3 cellular contexts compared by ENCODE assay signal in the genomic region with DNA sequence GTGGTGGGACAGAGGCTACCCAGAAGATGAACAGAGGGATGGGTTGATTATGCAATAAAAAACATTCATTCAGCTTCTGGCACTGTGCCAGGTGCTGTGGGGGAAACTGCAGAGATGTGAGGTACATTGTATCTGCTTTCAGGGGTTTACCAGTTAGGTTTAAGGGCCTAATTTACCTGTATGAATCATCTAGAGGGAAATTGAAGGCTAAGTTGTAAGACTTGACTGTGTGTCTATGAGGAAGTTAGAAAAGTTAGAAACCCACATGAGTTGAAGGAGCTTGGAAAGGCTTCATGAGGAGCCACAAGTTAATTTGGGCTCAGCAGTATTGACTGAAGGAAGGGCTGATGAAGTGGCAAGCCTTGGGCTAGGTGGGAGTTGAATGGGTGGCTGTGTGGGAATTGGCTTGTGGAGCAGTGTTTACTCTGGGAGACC.
TF ChIP-seq lines count a peak whose summit lies in the region.

No MANE protein-coding gene starts in this region.

TF ChIP-seq in SK-N-SH, 30 proteins besides CTCF, POLR2A, EP300 and RAD21:
- TF ChIP-seq, protein P1, sequence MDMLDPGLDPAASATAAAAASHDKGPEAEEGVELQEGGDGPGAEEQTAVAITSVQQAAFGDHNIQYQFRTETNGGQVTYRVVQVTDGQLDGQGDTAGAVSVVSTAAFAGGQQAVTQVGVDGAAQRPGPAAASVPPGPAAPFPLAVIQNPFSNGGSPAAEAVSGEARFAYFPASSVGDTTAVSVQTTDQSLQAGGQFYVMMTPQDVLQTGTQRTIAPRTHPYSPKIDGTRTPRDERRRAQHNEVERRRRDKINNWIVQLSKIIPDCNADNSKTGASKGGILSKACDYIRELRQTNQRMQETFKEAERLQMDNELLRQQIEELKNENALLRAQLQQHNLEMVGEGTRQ (IDR thresholded peaks at IDR 0.05; ENCODE audit: borderline replicate concordance, low read depth, low read length) = no peak
- no peak for TF ChIP-seq RXRA (IDR thresholded peaks at IDR 0.05; ENCODE audit: borderline replicate concordance, low read depth)
- no peak for TF ChIP-seq JUND (IDR thresholded peaks at IDR 0.05)
- TF ChIP-seq RFX5 (IDR thresholded peaks at IDR 0.05; ENCODE audit: low read length) = no peak
- peak; percentile 56 for TF ChIP-seq NFIC (IDR thresholded peaks at IDR 0.05; ENCODE audit: borderline replicate concordance)
- TF ChIP-seq, protein P2, sequence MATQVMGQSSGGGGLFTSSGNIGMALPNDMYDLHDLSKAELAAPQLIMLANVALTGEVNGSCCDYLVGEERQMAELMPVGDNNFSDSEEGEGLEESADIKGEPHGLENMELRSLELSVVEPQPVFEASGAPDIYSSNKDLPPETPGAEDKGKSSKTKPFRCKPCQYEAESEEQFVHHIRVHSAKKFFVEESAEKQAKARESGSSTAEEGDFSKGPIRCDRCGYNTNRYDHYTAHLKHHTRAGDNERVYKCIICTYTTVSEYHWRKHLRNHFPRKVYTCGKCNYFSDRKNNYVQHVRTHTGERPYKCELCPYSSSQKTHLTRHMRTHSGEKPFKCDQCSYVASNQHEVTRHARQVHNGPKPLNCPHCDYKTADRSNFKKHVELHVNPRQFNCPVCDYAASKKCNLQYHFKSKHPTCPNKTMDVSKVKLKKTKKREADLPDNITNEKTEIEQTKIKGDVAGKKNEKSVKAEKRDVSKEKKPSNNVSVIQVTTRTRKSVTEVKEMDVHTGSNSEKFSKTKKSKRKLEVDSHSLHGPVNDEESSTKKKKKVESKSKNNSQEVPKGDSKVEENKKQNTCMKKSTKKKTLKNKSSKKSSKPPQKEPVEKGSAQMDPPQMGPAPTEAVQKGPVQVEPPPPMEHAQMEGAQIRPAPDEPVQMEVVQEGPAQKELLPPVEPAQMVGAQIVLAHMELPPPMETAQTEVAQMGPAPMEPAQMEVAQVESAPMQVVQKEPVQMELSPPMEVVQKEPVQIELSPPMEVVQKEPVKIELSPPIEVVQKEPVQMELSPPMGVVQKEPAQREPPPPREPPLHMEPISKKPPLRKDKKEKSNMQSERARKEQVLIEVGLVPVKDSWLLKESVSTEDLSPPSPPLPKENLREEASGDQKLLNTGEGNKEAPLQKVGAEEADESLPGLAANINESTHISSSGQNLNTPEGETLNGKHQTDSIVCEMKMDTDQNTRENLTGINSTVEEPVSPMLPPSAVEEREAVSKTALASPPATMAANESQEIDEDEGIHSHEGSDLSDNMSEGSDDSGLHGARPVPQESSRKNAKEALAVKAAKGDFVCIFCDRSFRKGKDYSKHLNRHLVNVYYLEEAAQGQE (IDR thresholded peaks at IDR 0.05; ENCODE audit: low read depth, low read length) = no peak
- TF ChIP-seq, protein P3, sequence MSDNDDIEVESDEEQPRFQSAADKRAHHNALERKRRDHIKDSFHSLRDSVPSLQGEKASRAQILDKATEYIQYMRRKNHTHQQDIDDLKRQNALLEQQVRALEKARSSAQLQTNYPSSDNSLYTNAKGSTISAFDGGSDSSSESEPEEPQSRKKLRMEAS (IDR thresholded peaks at IDR 0.05; ENCODE audit: low read depth) = no peak
TF ChIP-seq in SK-N-SH: peak in this region for 1.

TF ChIP-seq in SK-N-SH treated with all-trans-retinoic acid at 6 μM for 48 hours, 23 proteins besides CTCF, POLR2A, EP300 and RAD21 (continued from another document):
- TF ChIP-seq TCF4 (CRISPR knock-in tag; IDR thresholded peaks at IDR 0.05; ENCODE audit: borderline replicate concordance) (no peak), GLIS3 (CRISPR knock-in tag; IDR thresholded peaks at IDR 0.05) (no peak), ZFP30 (CRISPR knock-in tag; IDR thresholded peaks at IDR 0.05) (no peak), ZNF565 (CRISPR knock-in tag; conservative IDR thresholded peaks at IDR 0.05; ENCODE audit: low read depth) (no peak), BACH2 (CRISPR knock-in tag; IDR thresholded peaks at IDR 0.05; ENCODE audit: borderline replicate concordance) (no peak), ZFP3 (CRISPR knock-in tag; IDR thresholded peaks at IDR 0.05) (no peak), TOX (CRISPR knock-in tag; IDR thresholded peaks at IDR 0.05; ENCODE audit: borderline replicate concordance) (no peak), RARB (CRISPR knock-in tag; IDR thresholded peaks at IDR 0.05) (no peak), ESRRG (CRISPR knock-in tag; IDR thresholded peaks at IDR 0.05) (no peak), SNAI2 (CRISPR knock-in tag; IDR thresholded peaks at IDR 0.05) (no peak), ZNF8 (CRISPR knock-in tag; IDR thresholded peaks at IDR 0.05) (no peak), PPARA (CRISPR knock-in tag; IDR thresholded peaks at IDR 0.05; ENCODE audit: borderline replicate concordance) (no peak)
- TF ChIP-seq, protein P4, sequence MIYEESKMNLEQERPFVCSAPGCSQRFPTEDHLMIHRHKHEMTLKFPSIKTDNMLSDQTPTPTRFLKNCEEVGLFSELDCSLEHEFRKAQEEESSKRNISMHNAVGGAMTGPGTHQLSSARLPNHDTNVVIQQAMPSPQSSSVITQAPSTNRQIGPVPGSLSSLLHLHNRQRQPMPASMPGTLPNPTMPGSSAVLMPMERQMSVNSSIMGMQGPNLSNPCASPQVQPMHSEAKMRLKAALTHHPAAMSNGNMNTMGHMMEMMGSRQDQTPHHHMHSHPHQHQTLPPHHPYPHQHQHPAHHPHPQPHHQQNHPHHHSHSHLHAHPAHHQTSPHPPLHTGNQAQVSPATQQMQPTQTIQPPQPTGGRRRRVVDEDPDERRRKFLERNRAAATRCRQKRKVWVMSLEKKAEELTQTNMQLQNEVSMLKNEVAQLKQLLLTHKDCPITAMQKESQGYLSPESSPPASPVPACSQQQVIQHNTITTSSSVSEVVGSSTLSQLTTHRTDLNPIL (CRISPR knock-in tag; IDR thresholded peaks at IDR 0.05; ENCODE audit: low read depth) = no peak
- TF ChIP-seq, protein P5, sequence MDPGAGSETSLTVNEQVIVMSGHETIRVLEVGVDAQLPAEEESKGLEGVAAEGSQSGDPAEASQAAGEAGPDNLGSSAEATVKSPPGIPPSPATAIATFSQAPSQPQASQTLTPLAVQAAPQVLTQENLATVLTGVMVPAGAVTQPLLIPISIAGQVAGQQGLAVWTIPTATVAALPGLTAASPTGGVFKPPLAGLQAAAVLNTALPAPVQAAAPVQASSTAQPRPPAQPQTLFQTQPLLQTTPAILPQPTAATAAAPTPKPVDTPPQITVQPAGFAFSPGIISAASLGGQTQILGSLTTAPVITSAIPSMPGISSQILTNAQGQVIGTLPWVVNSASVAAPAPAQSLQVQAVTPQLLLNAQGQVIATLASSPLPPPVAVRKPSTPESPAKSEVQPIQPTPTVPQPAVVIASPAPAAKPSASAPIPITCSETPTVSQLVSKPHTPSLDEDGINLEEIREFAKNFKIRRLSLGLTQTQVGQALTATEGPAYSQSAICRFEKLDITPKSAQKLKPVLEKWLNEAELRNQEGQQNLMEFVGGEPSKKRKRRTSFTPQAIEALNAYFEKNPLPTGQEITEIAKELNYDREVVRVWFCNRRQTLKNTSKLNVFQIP (CRISPR knock-in tag; IDR thresholded peaks at IDR 0.05; ENCODE audit: borderline replicate concordance, low read depth) = no peak
- TF ChIP-seq, protein P6, sequence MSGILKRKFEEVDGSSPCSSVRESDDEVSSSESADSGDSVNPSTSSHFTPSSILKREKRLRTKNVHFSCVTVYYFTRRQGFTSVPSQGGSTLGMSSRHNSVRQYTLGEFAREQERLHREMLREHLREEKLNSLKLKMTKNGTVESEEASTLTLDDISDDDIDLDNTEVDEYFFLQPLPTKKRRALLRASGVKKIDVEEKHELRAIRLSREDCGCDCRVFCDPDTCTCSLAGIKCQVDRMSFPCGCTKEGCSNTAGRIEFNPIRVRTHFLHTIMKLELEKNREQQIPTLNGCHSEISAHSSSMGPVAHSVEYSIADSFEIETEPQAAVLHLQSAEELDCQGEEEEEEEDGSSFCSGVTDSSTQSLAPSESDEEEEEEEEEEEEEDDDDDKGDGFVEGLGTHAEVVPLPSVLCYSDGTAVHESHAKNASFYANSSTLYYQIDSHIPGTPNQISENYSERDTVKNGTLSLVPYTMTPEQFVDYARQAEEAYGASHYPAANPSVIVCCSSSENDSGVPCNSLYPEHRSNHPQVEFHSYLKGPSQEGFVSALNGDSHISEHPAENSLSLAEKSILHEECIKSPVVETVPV (CRISPR knock-in tag; IDR thresholded peaks at IDR 0.05) = no peak
TF ChIP-seq in SK-N-SH treated with all-trans-retinoic acid at 6 μM for 48 hours: peak in this region for 0.

TF ChIP-seq in GM12878, 131 proteins besides CTCF, POLR2A, EP300 and RAD21 (continues in another document):
- TF ChIP-seq, protein P7, sequence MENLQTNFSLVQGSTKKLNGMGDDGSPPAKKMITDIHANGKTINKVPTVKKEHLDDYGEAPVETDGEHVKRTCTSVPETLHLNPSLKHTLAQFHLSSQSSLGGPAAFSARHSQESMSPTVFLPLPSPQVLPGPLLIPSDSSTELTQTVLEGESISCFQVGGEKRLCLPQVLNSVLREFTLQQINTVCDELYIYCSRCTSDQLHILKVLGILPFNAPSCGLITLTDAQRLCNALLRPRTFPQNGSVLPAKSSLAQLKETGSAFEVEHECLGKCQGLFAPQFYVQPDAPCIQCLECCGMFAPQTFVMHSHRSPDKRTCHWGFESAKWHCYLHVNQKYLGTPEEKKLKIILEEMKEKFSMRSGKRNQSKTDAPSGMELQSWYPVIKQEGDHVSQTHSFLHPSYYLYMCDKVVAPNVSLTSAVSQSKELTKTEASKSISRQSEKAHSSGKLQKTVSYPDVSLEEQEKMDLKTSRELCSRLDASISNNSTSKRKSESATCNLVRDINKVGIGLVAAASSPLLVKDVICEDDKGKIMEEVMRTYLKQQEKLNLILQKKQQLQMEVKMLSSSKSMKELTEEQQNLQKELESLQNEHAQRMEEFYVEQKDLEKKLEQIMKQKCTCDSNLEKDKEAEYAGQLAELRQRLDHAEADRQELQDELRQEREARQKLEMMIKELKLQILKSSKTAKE (IDR thresholded peaks at IDR 0.05; ENCODE audit: low read depth, poor library complexity, severe bottlenecking) = peak; percentile 97
- peak; percentile 49; the same call in 1 of the 2 replicates for TF ChIP-seq CREM (IDR thresholded peaks at IDR 0.05; ENCODE audit: low read depth)
- 0 out of 2 replicates have a peak, but pooled peaks have one; percentile 29 for TF ChIP-seq HDGF (IDR thresholded peaks at IDR 0.05)
- TF ChIP-seq BCL11A (IDR thresholded peaks at IDR 0.05; ENCODE audit: low read depth, low read length) = peak; percentile 45; the same call in 1 of the 2 replicates
- no peak for TF ChIP-seq HCFC1 (IDR thresholded peaks at IDR 0.05; ENCODE audit: low read length)
- TF ChIP-seq POLR2AphosphoS5 (IDR thresholded peaks at IDR 0.05; ENCODE audit: low read length) = peak; percentile 48; the same call in 1 of the 2 replicates
- peak; percentile 82 for TF ChIP-seq NFIC (IDR thresholded peaks at IDR 0.05; ENCODE audit: low read depth, low read length)
- 0 out of 2 replicates have a peak, but pooled peaks have one; percentile 73 for TF ChIP-seq EED (IDR thresholded peaks at IDR 0.05; ENCODE audit: low read depth)
- TF ChIP-seq MYB (IDR thresholded peaks at IDR 0.05; ENCODE audit: borderline replicate concordance, low read depth, low read length) = no peak
- TF ChIP-seq, protein P8, sequence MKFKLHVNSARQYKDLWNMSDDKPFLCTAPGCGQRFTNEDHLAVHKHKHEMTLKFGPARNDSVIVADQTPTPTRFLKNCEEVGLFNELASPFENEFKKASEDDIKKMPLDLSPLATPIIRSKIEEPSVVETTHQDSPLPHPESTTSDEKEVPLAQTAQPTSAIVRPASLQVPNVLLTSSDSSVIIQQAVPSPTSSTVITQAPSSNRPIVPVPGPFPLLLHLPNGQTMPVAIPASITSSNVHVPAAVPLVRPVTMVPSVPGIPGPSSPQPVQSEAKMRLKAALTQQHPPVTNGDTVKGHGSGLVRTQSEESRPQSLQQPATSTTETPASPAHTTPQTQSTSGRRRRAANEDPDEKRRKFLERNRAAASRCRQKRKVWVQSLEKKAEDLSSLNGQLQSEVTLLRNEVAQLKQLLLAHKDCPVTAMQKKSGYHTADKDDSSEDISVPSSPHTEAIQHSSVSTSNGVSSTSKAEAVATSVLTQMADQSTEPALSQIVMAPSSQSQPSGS (IDR thresholded peaks at IDR 0.05; ENCODE audit: low read length) = peak; percentile 67; the same call in 1 of the 2 replicates
- TF ChIP-seq, protein P9, sequence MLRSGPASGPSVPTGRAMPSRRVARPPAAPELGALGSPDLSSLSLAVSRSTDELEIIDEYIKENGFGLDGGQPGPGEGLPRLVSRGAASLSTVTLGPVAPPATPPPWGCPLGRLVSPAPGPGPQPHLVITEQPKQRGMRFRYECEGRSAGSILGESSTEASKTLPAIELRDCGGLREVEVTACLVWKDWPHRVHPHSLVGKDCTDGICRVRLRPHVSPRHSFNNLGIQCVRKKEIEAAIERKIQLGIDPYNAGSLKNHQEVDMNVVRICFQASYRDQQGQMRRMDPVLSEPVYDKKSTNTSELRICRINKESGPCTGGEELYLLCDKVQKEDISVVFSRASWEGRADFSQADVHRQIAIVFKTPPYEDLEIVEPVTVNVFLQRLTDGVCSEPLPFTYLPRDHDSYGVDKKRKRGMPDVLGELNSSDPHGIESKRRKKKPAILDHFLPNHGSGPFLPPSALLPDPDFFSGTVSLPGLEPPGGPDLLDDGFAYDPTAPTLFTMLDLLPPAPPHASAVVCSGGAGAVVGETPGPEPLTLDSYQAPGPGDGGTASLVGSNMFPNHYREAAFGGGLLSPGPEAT (IDR thresholded peaks at IDR 0.05; ENCODE audit: low read depth) = peak; percentile 84
- peak; percentile 78 for TF ChIP-seq IKZF1 (conservative IDR thresholded peaks at IDR 0.05)
- TF ChIP-seq NBN (IDR thresholded peaks at IDR 0.05) = peak; percentile 63; the same call in 1 of the 2 replicates
- peak in 1 of 2 experiments; percentile 84; a peak in 1 of 4 replicates for TF ChIP-seq ETV6 (conservative IDR thresholded peaks at IDR 0.05 in 1 of 2, IDR thresholded peaks at IDR 0.05 in 1 of 2; ENCODE audit: borderline replicate concordance in 1 of 2, low read depth in 1 of 2)
- TF ChIP-seq KDM1A (IDR thresholded peaks at IDR 0.05; ENCODE audit: borderline replicate concordance) = no peak
- TF ChIP-seq MTA3 (IDR thresholded peaks at IDR 0.05; ENCODE audit: borderline replicate concordance, low read length) = 0 out of 2 replicates have a peak, but pooled peaks have one; percentile 45
